ENCODE assay signal across 16 cellular contexts in the genomic region with DNA sequence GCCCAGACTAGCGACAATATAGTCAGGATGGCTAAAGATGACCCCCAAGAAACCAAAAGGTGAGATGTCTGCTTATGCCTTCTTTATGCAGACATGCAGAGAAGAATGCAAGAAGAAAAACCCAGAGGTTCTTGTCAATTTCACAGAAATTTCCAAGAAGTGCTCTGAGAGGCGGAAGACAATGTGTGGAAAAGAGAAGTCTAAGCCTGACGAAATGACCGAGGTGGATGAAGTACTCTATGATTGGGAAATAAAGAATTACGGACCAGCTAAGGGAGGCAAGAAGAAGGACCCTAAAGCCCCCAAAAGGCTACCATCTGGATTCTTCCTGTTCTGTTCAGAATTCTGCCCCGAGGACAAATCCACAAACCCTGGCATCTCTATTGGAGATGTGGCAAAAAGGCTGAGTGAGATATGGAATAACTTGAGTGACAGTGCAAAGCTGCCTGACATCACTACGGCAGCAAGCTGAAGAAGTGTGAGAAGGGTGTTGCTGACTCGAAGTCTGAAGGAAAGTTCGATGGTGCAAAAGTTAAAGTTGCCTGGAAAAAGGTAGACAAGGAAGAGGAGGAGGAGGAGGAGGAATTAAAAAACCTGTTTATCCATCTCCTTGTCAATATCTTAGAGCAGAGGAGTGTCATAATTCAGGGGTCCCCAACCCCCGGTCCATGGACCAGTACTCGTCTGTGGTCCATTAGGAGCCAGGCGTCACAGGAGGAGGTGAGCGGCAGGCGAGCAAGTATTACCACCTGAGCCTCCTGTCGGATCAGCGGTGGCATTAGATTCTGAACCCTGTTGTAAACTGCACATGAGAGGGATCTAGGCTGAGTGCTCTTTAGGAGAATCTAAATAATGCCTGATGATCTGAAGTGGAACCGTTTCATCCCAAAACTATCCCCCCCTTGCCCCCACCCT. TPM values are rescaled to one million over a fixed set of nuclear protein-coding genes. Genes with fewer than 3 reads are reported as not detected.
DNase-seq lines count a peak whose midpoint lies in the region; ATAC-seq and TF ChIP-seq lines count a peak whose summit lies in the region.
"Had no signal": no experiment of that assay in that cellular context is flagged by ENCODE, and none has a peak within 500 bp of the region (broad histone marks: within the 10 kb centered on the region; RNA-seq: fewer than 3 reads in every experiment).

No MANE protein-coding gene starts in this region.

- H3K27me3 Mint-ChIP-seq in central memory CD8-positive, alpha-beta T cell, result no peaks in the 10 kb centered on the region

- no peaks in the 10 kb centered on the region for H3K4me1 ChIP-seq in sigmoid colon
- H3K4me1 ChIP-seq: testis had no signal

- no peaks in the 10 kb centered on the region for H3K36me3 ChIP-seq in sigmoid colon

- no peak for TF ChIP-seq EP300 in sigmoid colon (IDR thresholded peaks at IDR 0.05)

- DNase-seq in activated effector memory CD4-positive, alpha-beta T cell treated with anti-CD3 and anti-CD28 coated beads, Interleukin-2, amount 50 U/mL, for 16 hours, result peak; percentile 34
- no peak for DNase-seq in activated effector memory CD4-positive, alpha-beta T cell treated with Interleukin-2 at 50 U/mL for 16 hours
- DNase-seq in OCI-M1 (lab: John Stamatoyannopoulos, UW) (peak; percentile 63), sigmoid colon (peak; percentile 27), GM20000 (ENCODE audit: low spot score) (no peak), NCI-H1694 treated with DMSO at 0.1 percent for 48 hours (lab: John Stamatoyannopoulos, UW) (no peak), HuH-7 (ENCODE audit: low spot score) (no peak)
- DNase-seq in central memory CD8-positive, alpha-beta T cell (ENCODE audit: low spot score in 2 of 2), result peak in 1 of 2 donors; percentile 8
- DNase-seq: cerebellar nuclear complex, DMS 273 treated with DMSO at 0.1 percent for 48 hours, H9, NCI-H146, NCI-H510A treated with DMSO at 0.1 percent for 48 hours, testis had no signal

- intact Hi-C loops in sigmoid colon (cut with DNase I), result no loop called here

- no peak for TF ChIP-seq POLR2A in sigmoid colon (IDR thresholded peaks at IDR 0.05)

- peaks cover 64% of the 10 kb centered on the region for H3K4me1 Mint-ChIP-seq in central memory CD8-positive, alpha-beta T cell

- peaks cover 8% of the 10 kb centered on the region for H3K36me3 Mint-ChIP-seq in central memory CD8-positive, alpha-beta T cell (ENCODE audit: insufficient read depth)

- H3K4me3 Mint-ChIP-seq in central memory CD8-positive, alpha-beta T cell, result no peak overlapping the region
- H3K4me3 Mint-ChIP-seq: H9 had no signal

- peak overlapping the region; percentile 91 for H3K27ac Mint-ChIP-seq in central memory CD8-positive, alpha-beta T cell (ENCODE audit: low read depth)
- H3K27ac Mint-ChIP-seq: H9, progenitor cell of endocrine pancreas had no signal

- H3K27me3 ChIP-seq in sigmoid colon, result peaks cover 0 to 22% (median 5%) of the 10 kb centered on the region in 3 donors
- H3K27me3 ChIP-seq: testis had no signal

- no peaks in the 10 kb centered on the region for H3K9me3 ChIP-seq in sigmoid colon
- H3K9me3 ChIP-seq: testis had no signal

- TF ChIP-seq CTCF in sigmoid colon (IDR thresholded peaks at IDR 0.05), result no peak
- TF ChIP-seq CTCF in GM20000 (IDR thresholded peaks at IDR 0.05; ENCODE audit: extremely low read depth, missing control alignments), result no peak

- H3K9me3 Mint-ChIP-seq in central memory CD8-positive, alpha-beta T cell, result no peaks in the 10 kb centered on the region
- H3K9me3 Mint-ChIP-seq: H9 had no signal

- ATAC-seq in central memory CD8-positive, alpha-beta T cell (replicated peaks; ENCODE audit: extremely low read depth, poor library complexity, severe bottlenecking), result no peak

- 84% methylated on average over 17 of the region's 17 CpGs for WGBS in sigmoid colon, 2 donors

- H3K4me3 ChIP-seq in sigmoid colon, result no peak overlapping the region
- H3K4me3 ChIP-seq: testis had no signal

- no peak overlapping the region for H3K27ac ChIP-seq in sigmoid colon
- H3K27ac ChIP-seq: epithelial cell of prostate, testis had no signal

RNA-seq across cellular contexts. Expression of a gene that starts 25.1 kb away (rescaled TPM):
- total RNA-seq in sigmoid colon, result 1 to 10 TPM; 5.0 to 8.0 (median 6.7) TPM
- 10 to 100 TPM in 1 of 3 donors, 1 to 10 TPM in 2; 5.3 to 36.3 (median 7.8) TPM for polyA plus RNA-seq in sigmoid colon

Comparison
In these comparisons a context has a peak if more than half of its experiments do, and no peak if none do; other contexts are left out.
1. DNase-seq: peak in activated effector memory CD4-positive, alpha-beta T cell treated with anti-CD3 and anti-CD28 coated beads, Interleukin-2, amount 50 U/mL, for 16 hours (single experiment), OCI-M1 (single experiment) and sigmoid colon (single experiment); none in activated effector memory CD4-positive, alpha-beta T cell treated with Interleukin-2 at 50 U/mL for 16 hours (single experiment), GM20000 (single experiment), NCI-H1694 treated with DMSO at 0.1 percent for 48 hours (single experiment) and HuH-7 (single experiment).